In the genomic region with DNA sequence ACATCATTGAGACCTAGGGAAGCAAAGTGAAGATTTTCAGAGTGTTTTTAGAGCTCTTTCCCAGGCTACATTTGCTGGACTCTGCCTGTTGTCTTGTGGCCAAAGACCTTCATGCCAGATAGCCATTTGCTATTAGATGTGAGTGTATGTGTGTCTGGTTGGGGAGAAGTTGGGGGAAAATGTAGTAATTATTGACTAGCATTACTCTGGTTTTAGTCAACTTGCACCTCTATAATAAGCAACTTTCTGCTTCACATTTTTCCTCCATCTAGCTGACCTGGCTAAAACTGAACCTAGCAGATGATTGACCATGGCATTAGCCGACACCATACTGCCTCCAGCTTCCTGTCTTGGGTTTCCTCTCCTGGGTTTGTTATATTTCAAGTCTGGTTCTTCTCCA, we compare ENCODE assay signal across 22 cellular contexts.
"Had no signal": no experiment of that assay in that cellular context is flagged by ENCODE, and none has a peak within 500 bp of the region (broad histone marks: within the 10 kb centered on the region; RNA-seq: fewer than 3 reads in every experiment).

No MANE protein-coding gene starts in this region.

- H3K9me3 Mint-ChIP-seq: natural killer cell; stimulated activated effector memory CD8-positive, alpha-beta T cell treated with anti-CD3 and anti-CD28 coated beads, Interleukin-12 subunit alpha, Interleukin-12 subunit beta, amount 100 ng/mL, for 72 hours had no signal

- H3K4me3 Mint-ChIP-seq: natural killer cell; neural crest cell; stimulated activated effector memory CD8-positive, alpha-beta T cell treated with anti-CD3 and anti-CD28 coated beads, Interleukin-12 subunit alpha, Interleukin-12 subunit beta, amount 100 ng/mL, for 72 hours; type B pancreatic cell had no signal

- DNase-seq: dermis blood vessel endothelial cell; effector memory CD4-positive, alpha-beta T cell; erythroblast; esophagus squamous epithelium; foreskin melanocyte; heart left ventricle; kidney; left cardiac atrium; left lung; mesendoderm; natural killer cell; right cardiac atrium; sigmoid colon; stimulated activated CD4-positive, alpha-beta T cell treated with anti-CD3 and anti-CD28 coated beads, Interleukin-2, amount 100 ng/mL, for 24 hours; stimulated activated CD4-positive, alpha-beta T cell treated with anti-CD3 and anti-CD28 coated beads, Interleukin-4, amount 100 ng/mL, for 24 hours; stimulated activated naive CD4-positive, alpha-beta T cell treated with Interleukin-2 at 50 U/mL for 16 hours; stomach; tibial artery had no signal

- FAIRE-seq: endothelial cell of umbilical vein, kidney had no signal

- H3K27me3 Mint-ChIP-seq: type B pancreatic cell had no signal

- H3K4me1 Mint-ChIP-seq: natural killer cell; neural crest cell; stimulated activated effector memory CD8-positive, alpha-beta T cell treated with anti-CD3 and anti-CD28 coated beads, Interleukin-12 subunit alpha, Interleukin-12 subunit beta, amount 100 ng/mL, for 72 hours had no signal

- ATAC-seq: heart left ventricle; left cardiac atrium; left lung; natural killer cell; right cardiac atrium; stimulated activated effector memory CD8-positive, alpha-beta T cell treated with anti-CD3 and anti-CD28 coated beads, Interleukin-12 subunit alpha, Interleukin-12 subunit beta, amount 100 ng/mL, for 72 hours had no signal

- H3K36me3 Mint-ChIP-seq: natural killer cell; stimulated activated effector memory CD8-positive, alpha-beta T cell treated with anti-CD3 and anti-CD28 coated beads, Interleukin-12 subunit alpha, Interleukin-12 subunit beta, amount 100 ng/mL, for 72 hours; type B pancreatic cell had no signal

- H3K27ac Mint-ChIP-seq: natural killer cell; stimulated activated effector memory CD8-positive, alpha-beta T cell treated with anti-CD3 and anti-CD28 coated beads, Interleukin-12 subunit alpha, Interleukin-12 subunit beta, amount 100 ng/mL, for 72 hours; type B pancreatic cell had no signal
